ENCODE assay signal across 10 cellular contexts in the genomic region with DNA sequence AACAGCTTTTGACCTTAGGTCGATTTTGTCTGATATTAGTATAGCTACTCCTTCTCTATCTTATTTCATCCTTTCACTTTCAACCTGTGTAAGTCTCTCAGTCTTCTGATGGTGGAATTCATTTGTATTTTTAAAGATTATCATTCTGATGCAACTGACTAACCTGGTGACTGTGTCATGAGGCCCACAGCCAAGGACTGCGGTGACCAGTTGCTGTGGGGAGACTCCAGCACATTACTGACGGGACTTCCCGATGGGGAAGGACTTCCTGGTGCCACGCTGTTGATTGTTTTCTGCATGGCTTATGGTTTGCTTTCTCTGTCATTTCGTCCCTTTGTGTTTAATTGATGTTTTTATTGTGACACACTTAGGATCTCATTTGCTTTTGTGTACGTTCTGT. TPM values are rescaled to one million over a fixed set of nuclear protein-coding genes. Genes with fewer than 3 reads are reported as not detected.
DNase-seq lines count a peak whose midpoint lies in the region; ATAC-seq and TF ChIP-seq lines count a peak whose summit lies in the region.
"Had no signal": no experiment of that assay in that cellular context is flagged by ENCODE, and none has a peak within 500 bp of the region (broad histone marks: within the 10 kb centered on the region; RNA-seq: fewer than 3 reads in every experiment).

No MANE protein-coding gene starts in this region.

- POLR2A ChIA-PET in activated CD4-positive, alpha-beta memory T cell treated with anti-CD3 and anti-CD28 coated beads, Interleukin-2, amount 10 ng/mL, durations not matched to agents 7 days and 5 days (lab: Charles Lee), result interaction anchor here (0.6 to 2.0 kb wide), 3 partner anchors 21 to 415 kb away, joined by 3 to 5 read pairs (median 3); no protein-coding TSS in a partner anchor

- H3K79me2 ChIP-seq in H9 (ENCODE audit: insufficient read depth, low read length), result no peaks in the 10 kb centered on the region

- no peak overlapping the region for H2AFZ ChIP-seq in H9 (ENCODE audit: low read length)

- peaks cover 10% of the 10 kb centered on the region for H3K36me3 Mint-ChIP-seq in activated CD4-positive, alpha-beta memory T cell treated with anti-CD3 and anti-CD28 coated beads, Interleukin-2, amount 10 ng/mL, durations not matched to agents 7 days and 5 days (ENCODE audit: low read depth)
- H3K36me3 Mint-ChIP-seq in H9 (ENCODE audit: insufficient read depth in 1 of 3, low read depth in 3 of 3), result no peaks in the 10 kb centered on the region; a peak in 2 of 7 replicates

- H3K36me3 ChIP-seq in spleen, result peaks cover 0 to 13% (median 0%) of the 10 kb centered on the region in 6 donors
- H3K36me3 ChIP-seq: breast epithelium had no signal

- TF ChIP-seq POLR2A in spleen (IDR thresholded peaks at IDR 0.05), result no peak

- intact Hi-C loops in spleen (cut with DNase I; ENCODE audit: low total_unique reads), result no loop called here

- H3K4me1 ChIP-seq in spleen (peaks cover 0 to 13% (median 6%) of the 10 kb centered on the region in 6 donors), H9 (ENCODE audit: insufficient read depth, low read length) (no peaks in the 10 kb centered on the region)
- H3K4me1 ChIP-seq: breast epithelium had no signal

- no peak overlapping the region for H3K4me2 ChIP-seq in H9 (ENCODE audit: insufficient read depth, insufficient read length, low read length)
- H3K4me2 ChIP-seq: KMS-11 had no signal

- H3K4me1 Mint-ChIP-seq in activated CD4-positive, alpha-beta memory T cell treated with anti-CD3 and anti-CD28 coated beads, Interleukin-2, amount 10 ng/mL, durations not matched to agents 7 days and 5 days, result peaks cover 21% of the 10 kb centered on the region
- no peaks in the 10 kb centered on the region for H3K4me1 Mint-ChIP-seq in H9

- no peak overlapping the region for H4K8ac ChIP-seq in H9 (replicated peaks; ENCODE audit: insufficient read length, low read depth, low read length)

- ATAC-seq in HG02763 (IDR thresholded peaks at IDR 0.05; ENCODE audit: unreplicated experiment), result peak; percentile 58

- no peak overlapping the region for H4K5ac ChIP-seq in H9 (ENCODE audit: insufficient read length, low read depth, low read length)

- H2BK12ac ChIP-seq in H9 (ENCODE audit: insufficient read length, low read depth, low read length), result no peak overlapping the region

- H3K27me3 ChIP-seq in spleen (replicated peaks in 1 of 7) (no peaks in the 10 kb centered on the region), H9 (ENCODE audit: insufficient read depth, low read length) (no peaks in the 10 kb centered on the region)
- H3K27me3 ChIP-seq: breast epithelium had no signal

- no peaks in the 10 kb centered on the region for H4K20me1 ChIP-seq in H9 (ENCODE audit: control insufficient read depth, insufficient read depth, insufficient read length)

- no peak overlapping the region for H2BK5ac ChIP-seq in H9 (ENCODE audit: insufficient read length, low read length)

- WGBS in spleen, 5 donors, result 25 to 57% (median 42%) methylated on average over 7 of the region's 7 CpGs
- WGBS in H9 (ENCODE audit: extremely low coverage, insufficient read length, low lambda C conversion rate), result no CpG with 5 or more reads among the region's 7 CpGs

- H2BK15ac ChIP-seq in H9 (ENCODE audit: low read depth, low read length), result no peak overlapping the region

- no peak overlapping the region for H3K9ac ChIP-seq in H9 (ENCODE audit: extremely low read depth, insufficient read length, low read length)
- H3K9ac ChIP-seq: KMS-11 had no signal

- peak overlapping the region in 1 of 8 donors; percentile 32 for H3K4me3 ChIP-seq in spleen
- H3K4me3 ChIP-seq: breast epithelium had no signal

- no peak overlapping the region for H3K56ac ChIP-seq in H9 (ENCODE audit: insufficient read length, low read depth, low read length)

- H4K91ac ChIP-seq in H9 (ENCODE audit: insufficient read length, low read depth, low read length), result no peak overlapping the region

- TF ChIP-seq CTCF in spleen (IDR thresholded peaks at IDR 0.05 in 8 of 11, conservative IDR thresholded peaks at IDR 0.05 in 3 of 11) (no peak), H9 (conservative IDR thresholded peaks at IDR 0.05) (no peak)

- DNase-seq in NOMO-1 treated with DMSO at 0.1 percent for 48 hours (lab: John Stamatoyannopoulos, UW; ENCODE audit: unreplicated experiment) (peak; percentile 19), NOMO-1 treated with dmso at 0.1 percent for 144 hours (lab: John Stamatoyannopoulos, UW; ENCODE audit: unreplicated experiment) (no peak), spleen (peak; percentile 66), NCI-H2081 (lab: John Stamatoyannopoulos, UW) (no peak), H9 (no peak), kidney glomerular epithelial cell (lab: John Stamatoyannopoulos, UW) (no peak)
- peak; percentile 57 for DNase-seq in activated CD4-positive, alpha-beta memory T cell treated with anti-CD3 and anti-CD28 coated beads, Interleukin-2, amount 10 ng/mL, durations not matched to agents 7 days and 5 days

- H2AK5ac ChIP-seq in H9 (ENCODE audit: insufficient read length, low read length), result no peak overlapping the region

- H3K27ac Mint-ChIP-seq in activated CD4-positive, alpha-beta memory T cell treated with anti-CD3 and anti-CD28 coated beads, Interleukin-2, amount 10 ng/mL, durations not matched to agents 7 days and 5 days, result peak overlapping the region; percentile 70
- no peak overlapping the region for H3K27ac Mint-ChIP-seq in H9

- no peak overlapping the region for H3K23ac ChIP-seq in H9 (ENCODE audit: insufficient read length, low read depth, low read length)

- H3K27ac ChIP-seq in spleen (no peak overlapping the region), H9 (ENCODE audit: insufficient read length, low read depth, low read length) (no peak overlapping the region)
- H3K27ac ChIP-seq: KMS-11 had no signal

- H3K4ac ChIP-seq in H9 (ENCODE audit: low read depth, low read length), result no peak overlapping the region

- H2BK120ac ChIP-seq in H9 (ENCODE audit: low read depth, low read length, poor library complexity, severe bottlenecking), result no peak overlapping the region

- H2BK20ac ChIP-seq in H9 (ENCODE audit: low read depth, low read length, poor library complexity, severe bottlenecking), result no peak overlapping the region

- CTCF ChIA-PET in activated CD4-positive, alpha-beta memory T cell treated with anti-CD3 and anti-CD28 coated beads, Interleukin-2, amount 10 ng/mL, durations not matched to agents 7 days and 5 days (lab: Charles Lee), result interaction anchor here (0.8 to 1.8 kb wide), 11 partner anchors 8 to 418 kb away, joined by 3 to 10 read pairs (median 4); a partner anchor contains a TSS

- no peaks in the 10 kb centered on the region for H3K79me1 ChIP-seq in H9 (ENCODE audit: insufficient read depth, low read depth, low read length, poor library complexity, severe bottlenecking)

- H3K14ac ChIP-seq in H9 (ENCODE audit: insufficient read depth, low read length), result no peak overlapping the region

- no peaks in the 10 kb centered on the region for H3K9me3 ChIP-seq in spleen
- no peaks in the 10 kb centered on the region for H3K9me3 ChIP-seq in H9 (ENCODE audit: control insufficient read depth, low read depth, low read length)
- H3K9me3 ChIP-seq: breast epithelium had no signal

- H3T11ph ChIP-seq in H9 (ENCODE audit: low read length), result no peak overlapping the region

- peak overlapping the region; percentile 58 for H3K4me3 Mint-ChIP-seq in activated CD4-positive, alpha-beta memory T cell treated with anti-CD3 and anti-CD28 coated beads, Interleukin-2, amount 10 ng/mL, durations not matched to agents 7 days and 5 days
- no peak overlapping the region for H3K4me3 Mint-ChIP-seq in H9

- H3K27me3 Mint-ChIP-seq in activated CD4-positive, alpha-beta memory T cell treated with anti-CD3 and anti-CD28 coated beads, Interleukin-2, amount 10 ng/mL, durations not matched to agents 7 days and 5 days, result no peaks in the 10 kb centered on the region
- H3K27me3 Mint-ChIP-seq in H9 (ENCODE audit: low read depth), result no peaks in the 10 kb centered on the region; the same call in none of the 2 replicates

- peaks cover 4% of the 10 kb centered on the region for H3K9me3 Mint-ChIP-seq in activated CD4-positive, alpha-beta memory T cell treated with anti-CD3 and anti-CD28 coated beads, Interleukin-2, amount 10 ng/mL, durations not matched to agents 7 days and 5 days
- H3K9me3 Mint-ChIP-seq in H9, result peaks cover 0 to 3% of the 10 kb centered on the region in 2 experiments; a peak in 2 of 5 replicates

- no peak overlapping the region for H3K18ac ChIP-seq in H9 (ENCODE audit: insufficient read length, low read depth, low read length)

- no peaks in the 10 kb centered on the region for H3K23me2 ChIP-seq in H9 (ENCODE audit: insufficient read length, low read depth, low read length, poor library complexity, severe bottlenecking)

RNA-seq across cellular contexts. Expression of a gene that starts 34.2 kb away (rescaled TPM):
- 10 to 100 TPM; 45.9 to 46.6 TPM for total RNA-seq in activated CD4-positive, alpha-beta memory T cell treated with anti-CD3 and anti-CD28 coated beads, Interleukin-2, amount 10 ng/mL, durations not matched to agents 7 days and 5 days
- total RNA-seq in spleen (1 to 10 TPM; 2.4 to 5.7 (median 3.7) TPM), H9 (2021) (55.7 and 57.6 TPM in 2 replicates)
- polyA plus RNA-seq in spleen, result 10 to 100 TPM in 1 of 3 donors, 1 to 10 TPM in 2; 4.4 to 23.6 (median 5.8) TPM

Comparison
In these comparisons a context has a peak if more than half of its experiments do, and no peak if none do; other contexts are left out.
1. DNase-seq: peak in NOMO-1 treated with DMSO at 0.1 percent for 48 hours (single experiment), activated CD4-positive, alpha-beta memory T cell treated with anti-CD3 and anti-CD28 coated beads, Interleukin-2, amount 10 ng/mL, durations not matched to agents 7 days and 5 days (single experiment) and spleen (single experiment); none in NOMO-1 treated with dmso at 0.1 percent for 144 hours (single experiment), NCI-H2081 (0 of 2), H9 (single experiment) and kidney glomerular epithelial cell (single experiment).